Comparison of ENCODE assay signal across 1 cellular context in genomic region chr17:81132770-81133723, GRCh38.
TF ChIP-seq lines count a peak whose summit lies in the region.

No MANE protein-coding gene starts in this region.

TF ChIP-seq in H1, 55 proteins besides CTCF, POLR2A, EP300 and RAD21:
- no peak for TF ChIP-seq TBP (IDR thresholded peaks at IDR 0.05; ENCODE audit: low read depth, low read length)
- TF ChIP-seq BCL11A (IDR thresholded peaks at IDR 0.05; ENCODE audit: low read depth in 2 of 2, low read length in 2 of 2), result no peak
- TF ChIP-seq FOSL1 (IDR thresholded peaks at IDR 0.05; ENCODE audit: insufficient read depth, low read depth, low read length), result no peak
- TF ChIP-seq YY1 (IDR thresholded peaks at IDR 0.05; ENCODE audit: low read depth, low read length), result no peak
- TF ChIP-seq, protein P1, sequence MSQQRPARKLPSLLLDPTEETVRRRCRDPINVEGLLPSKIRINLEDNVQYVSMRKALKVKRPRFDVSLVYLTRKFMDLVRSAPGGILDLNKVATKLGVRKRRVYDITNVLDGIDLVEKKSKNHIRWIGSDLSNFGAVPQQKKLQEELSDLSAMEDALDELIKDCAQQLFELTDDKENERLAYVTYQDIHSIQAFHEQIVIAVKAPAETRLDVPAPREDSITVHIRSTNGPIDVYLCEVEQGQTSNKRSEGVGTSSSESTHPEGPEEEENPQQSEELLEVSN (IDR thresholded peaks at IDR 0.05), result no peak
- no peak for TF ChIP-seq ATF3 (IDR thresholded peaks at IDR 0.05; ENCODE audit: insufficient read depth, low read depth, low read length)
- no peak for TF ChIP-seq PHF8 (conservative IDR thresholded peaks at IDR 0.05; ENCODE audit: low read depth, low read length)
- TF ChIP-seq CHD2 (IDR thresholded peaks at IDR 0.05; ENCODE audit: low read length), result no peak
- TF ChIP-seq JUN (IDR thresholded peaks at IDR 0.05; ENCODE audit: low read depth, low read length), result no peak
- no peak for TF ChIP-seq USF2 (IDR thresholded peaks at IDR 0.05; ENCODE audit: low read length)
- no peak for TF ChIP-seq POLR2AphosphoS5 (IDR thresholded peaks at IDR 0.05; ENCODE audit: low read depth, low read length)
- no peak for TF ChIP-seq BRCA1 (IDR thresholded peaks at IDR 0.05; ENCODE audit: low read depth, low read length)
- no peak for TF ChIP-seq BACH1 (IDR thresholded peaks at IDR 0.05; ENCODE audit: low read length)
- no peak for TF ChIP-seq SIN3A (conservative IDR thresholded peaks at IDR 0.05 in 1 of 2, IDR thresholded peaks at IDR 0.05 in 1 of 2; ENCODE audit: low read depth in 1 of 2, low read length in 2 of 2)
- no peak for TF ChIP-seq RFX5 (IDR thresholded peaks at IDR 0.05; ENCODE audit: borderline replicate concordance, low read depth, low read length)
- TF ChIP-seq MAFK (IDR thresholded peaks at IDR 0.05; ENCODE audit: low read depth, low read length), result no peak
- TF ChIP-seq CEBPB (IDR thresholded peaks at IDR 0.05; ENCODE audit: low read depth, low read length), result no peak
